In the genomic region with DNA sequence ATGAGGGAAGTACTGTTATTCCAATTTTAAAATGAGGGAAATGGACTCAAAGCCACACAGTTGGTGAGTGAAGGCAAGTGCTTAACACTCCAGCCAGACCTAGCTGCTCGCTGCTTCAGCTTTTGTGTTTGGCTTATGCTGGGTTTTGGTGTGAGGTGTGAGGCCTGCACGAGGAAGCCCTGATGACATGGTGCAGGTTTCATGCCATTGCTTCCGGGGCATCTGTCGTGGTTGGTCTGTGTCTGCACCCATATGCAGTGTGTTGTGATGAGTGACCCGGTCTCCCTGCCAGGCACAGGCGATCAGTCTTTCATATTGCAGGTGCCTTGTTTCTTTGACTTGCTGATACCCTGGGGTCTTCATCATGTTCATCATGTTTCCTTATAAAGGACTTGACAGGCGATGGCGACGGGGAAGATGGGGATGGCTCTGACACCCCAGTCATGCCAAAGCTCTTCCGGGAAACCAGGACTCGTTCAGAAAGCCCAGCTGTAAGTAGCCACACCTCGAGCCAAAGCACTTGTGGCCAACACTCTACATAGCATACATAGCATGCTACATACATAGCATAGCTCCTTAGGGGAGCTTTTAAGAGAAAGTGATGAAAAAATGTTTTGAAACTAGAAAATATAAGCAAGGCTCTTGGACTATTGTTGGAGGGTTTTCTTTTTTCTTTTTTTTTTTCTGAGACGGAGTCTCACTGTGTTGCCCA, we compare ENCODE assay signal across 26 cellular contexts.
"Had no signal": no experiment of that assay in that cellular context is flagged by ENCODE, and none has a peak within 500 bp of the region (broad histone marks: within the 10 kb centered on the region; RNA-seq: fewer than 3 reads in every experiment).

No MANE protein-coding gene starts in this region.

- FAIRE-seq: TTC549 had no signal

- H3K27ac ChIP-seq: ascending aorta, SJCRH30, SK-N-MC had no signal

- H3K9me3 Mint-ChIP-seq: activated CD4-positive, alpha-beta T cell treated with anti-CD3 and anti-CD28 coated beads, Interleukin-2, amount 10 ng/mL, durations not matched to agents 24 days and 14 days; activated CD8-positive, alpha-beta T cell treated with anti-CD3 and anti-CD28 coated beads for 36 hours; activated naive CD8-positive, alpha-beta T cell treated with anti-CD3 and anti-CD28 coated beads for 36 hours; activated T-cell treated with anti-CD3 and anti-CD28 coated beads, Interleukin-2, amount 50 U/mL, for 72 hours; activated T-helper 17 cell treated with anti-CD3 and anti-CD28 coated beads, Interleukin-2, amount 50 U/mL, for 72 hours; T-helper 2 cell treated with Interferon-gamma antibody and Interleukin-4, amounts not matched to agents 5 μg/mL and 100 μg/mL, for 36 hours had no signal

- H3K27ac Mint-ChIP-seq: activated CD4-positive, alpha-beta T cell treated with anti-CD3 and anti-CD28 coated beads, Interleukin-2, amount 10 ng/mL, durations not matched to agents 24 days and 14 days; activated CD8-positive, alpha-beta T cell treated with anti-CD3 and anti-CD28 coated beads for 36 hours; activated naive CD8-positive, alpha-beta T cell treated with anti-CD3 and anti-CD28 coated beads for 36 hours; activated T-cell treated with anti-CD3 and anti-CD28 coated beads, Interleukin-2, amount 50 U/mL, for 72 hours; activated T-helper 17 cell treated with anti-CD3 and anti-CD28 coated beads, Interleukin-2, amount 50 U/mL, for 72 hours; T-helper 2 cell treated with Interferon-gamma antibody and Interleukin-4, amounts not matched to agents 5 μg/mL and 100 μg/mL, for 36 hours had no signal

- ATAC-seq: activated CD8-positive, alpha-beta T cell treated with anti-CD3 and anti-CD28 coated beads for 36 hours; activated T-cell treated with anti-CD3 and anti-CD28 coated beads, Interleukin-2, amount 50 U/mL, for 72 hours; activated T-helper 17 cell treated with anti-CD3 and anti-CD28 coated beads, Interleukin-2, amount 50 U/mL, for 72 hours; Panc1 had no signal

- H3K4me3 ChIP-seq: ascending aorta, SJCRH30, SK-N-MC had no signal

- H3K4me1 Mint-ChIP-seq: activated CD4-positive, alpha-beta T cell treated with anti-CD3 and anti-CD28 coated beads, Interleukin-2, amount 10 ng/mL, durations not matched to agents 24 days and 14 days; activated naive CD8-positive, alpha-beta T cell treated with anti-CD3 and anti-CD28 coated beads for 36 hours; activated T-helper 17 cell treated with anti-CD3 and anti-CD28 coated beads, Interleukin-2, amount 50 U/mL, for 72 hours had no signal

- H3K4me1 ChIP-seq: ascending aorta, SJCRH30 had no signal

- H3K27me3 ChIP-seq: ascending aorta, SJCRH30 had no signal

- DNase-seq: activated CD4-positive, alpha-beta T cell treated with anti-CD3 and anti-CD28 coated beads, Interleukin-2, amount 10 ng/mL, durations not matched to agents 24 days and 14 days; activated CD4-positive, alpha-beta T cell treated with anti-CD3 and anti-CD28 coated beads, Interleukin-2, amount 50 U/mL, for 4 hours; activated CD8-positive, alpha-beta T cell treated with anti-CD3 and anti-CD28 coated beads for 36 hours; activated effector memory CD4-positive, alpha-beta T cell treated with anti-CD3 and anti-CD28 coated beads, Interleukin-2, amount 50 U/mL, for 16 hours; activated naive CD4-positive, alpha-beta T cell; activated naive CD4-positive, alpha-beta T cell treated with anti-CD3 and anti-CD28 coated beads, Interleukin-2, amount 50 U/mL, for 16 hours; activated naive CD8-positive, alpha-beta T cell treated with anti-CD3 and anti-CD28 coated beads for 36 hours; activated T-cell treated with anti-CD3 and anti-CD28 coated beads, Interleukin-2, amount 50 U/mL, for 1 hour; activated T-cell treated with anti-CD3 and anti-CD28 coated beads, Interleukin-2, amount 50 U/mL, for 72 hours; amygdala; cerebellar nuclear complex; NCI-H1092 treated with DMSO at 0.1 percent for 48 hours; NCI-H1417; NCI-H146; NCI-H187; NCI-H2029 treated with DMSO at 0.1 percent for 48 hours; NCI-H345; NCI-H524 treated with DMSO at 0.1 percent for 48 hours; SHP77; SJCRH30 had no signal

- H3K27me3 Mint-ChIP-seq: activated CD4-positive, alpha-beta T cell treated with anti-CD3 and anti-CD28 coated beads, Interleukin-2, amount 10 ng/mL, durations not matched to agents 24 days and 14 days; activated CD8-positive, alpha-beta T cell treated with anti-CD3 and anti-CD28 coated beads for 36 hours; activated naive CD8-positive, alpha-beta T cell treated with anti-CD3 and anti-CD28 coated beads for 36 hours; activated T-helper 17 cell treated with anti-CD3 and anti-CD28 coated beads, Interleukin-2, amount 50 U/mL, for 72 hours had no signal

- H3K36me3 Mint-ChIP-seq: activated naive CD8-positive, alpha-beta T cell treated with anti-CD3 and anti-CD28 coated beads for 36 hours had no signal

- H3K9me3 ChIP-seq: ascending aorta, SJCRH30 had no signal

- H3K4me3 Mint-ChIP-seq: activated CD4-positive, alpha-beta T cell treated with anti-CD3 and anti-CD28 coated beads, Interleukin-2, amount 10 ng/mL, durations not matched to agents 24 days and 14 days; activated CD8-positive, alpha-beta T cell treated with anti-CD3 and anti-CD28 coated beads for 36 hours; activated naive CD8-positive, alpha-beta T cell treated with anti-CD3 and anti-CD28 coated beads for 36 hours; activated T-cell treated with anti-CD3 and anti-CD28 coated beads, Interleukin-2, amount 50 U/mL, for 72 hours; activated T-helper 17 cell treated with anti-CD3 and anti-CD28 coated beads, Interleukin-2, amount 50 U/mL, for 72 hours; T-helper 2 cell treated with Interferon-gamma antibody and Interleukin-4, amounts not matched to agents 5 μg/mL and 100 μg/mL, for 36 hours had no signal
